In the genomic region with DNA sequence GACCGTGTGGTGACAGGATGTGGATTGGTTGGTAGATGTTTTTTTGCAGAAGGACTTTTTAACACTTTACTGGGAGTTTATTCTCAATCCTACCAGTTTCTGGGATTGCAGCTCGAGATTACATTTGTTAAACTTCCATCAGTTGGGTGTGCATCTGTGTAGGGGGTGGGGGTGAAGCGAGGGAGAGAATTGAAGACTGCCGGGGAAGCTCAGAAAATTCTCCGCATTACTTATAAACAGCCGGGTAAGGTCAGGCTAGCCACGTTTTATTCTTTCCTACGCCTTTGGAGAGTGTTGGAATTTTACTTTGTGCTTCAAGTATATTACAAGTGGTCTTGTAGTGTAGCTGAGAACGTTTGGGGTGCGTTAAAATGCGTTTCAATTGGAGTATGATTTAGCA, we compare ENCODE assay signal across 8 cellular contexts. TPM values are rescaled to one million over a fixed set of nuclear protein-coding genes. Genes with fewer than 3 reads are reported as not detected.
A peak's percentile ranks its signal among the peaks of the same experiment; 100 is the strongest.
DNase-seq lines count a peak whose midpoint lies in the region; ATAC-seq, FAIRE-seq and TF ChIP-seq lines count a peak whose summit lies in the region.

No MANE protein-coding gene starts in this region.

- H3K18ac ChIP-seq in H1 (ENCODE audit: extremely low read depth, low read length) (no peak overlapping the region), neuronal stem cell (ENCODE audit: low read length) (peak overlapping the region; percentile 84)

- H3K14ac ChIP-seq in H1 (ENCODE audit: insufficient read length) (peak overlapping the region; percentile 5), neuronal stem cell (ENCODE audit: low read length) (no peak overlapping the region)

- peaks cover 0 to 18% (median 5%) of the 10 kb centered on the region in 4 experiments; a peak in 5 of 7 replicates for H3K4me1 ChIP-seq in H1 (replicated peaks in 1 of 4; ENCODE audit: control insufficient read depth in 3 of 4, insufficient read depth in 4 of 4, low read length in 3 of 4)
- H3K4me1 ChIP-seq in neuronal stem cell (ENCODE audit: control insufficient read depth in 2 of 2, insufficient read depth in 1 of 2, low read depth in 1 of 2, low read length in 2 of 2), result peaks cover 0 to 7% of the 10 kb centered on the region in 2 donors

- no peak overlapping the region for H2BK120ac ChIP-seq in H1 (replicated peaks; ENCODE audit: low read depth, low read length)
- H2BK120ac ChIP-seq in neuronal stem cell (ENCODE audit: low read depth, low read length), result no peak overlapping the region

- WGBS in H1 (ENCODE audit: extremely low coverage in 1 of 2, insufficient coverage in 1 of 2, insufficient read length in 1 of 2, insufficient replicate concordance in 2 of 2, low coverage in 1 of 2, low lambda C conversion rate in 2 of 2, missing lambda C conversion rate in 1 of 2), 2 experiments, result 2% methylated on average over 11 of the region's 11 CpGs; no CpG with 5 or more reads in 1 of the 2 experiments
- no CpG with 5 or more reads among the region's 11 CpGs for WGBS in neuronal stem cell (ENCODE audit: extremely low coverage in 2 of 2, insufficient read length in 2 of 2, insufficient replicate concordance in 1 of 2), 2 donors

- H3K4me3 ChIP-seq in H1 (ENCODE audit: extremely low read depth in 1 of 4, insufficient read depth in 2 of 4, low read depth in 3 of 4, low read length in 4 of 4) (peak overlapping the region; percentile 82 to 93 (median 84)), neuronal stem cell (ENCODE audit: low read length in 2 of 2) (peak overlapping the region; percentile 81 to 99)

- no peak for TF ChIP-seq EP300 in H1 (IDR thresholded peaks at IDR 0.05; ENCODE audit: borderline replicate concordance in 1 of 2, low read depth in 2 of 2, low read length in 2 of 2)

- H3K79me1 ChIP-seq in H1 (ENCODE audit: low read depth, low read length) (no peaks in the 10 kb centered on the region), neuronal stem cell (ENCODE audit: low read depth, low read length) (peaks cover 2% of the 10 kb centered on the region)

- H3K27me3 ChIP-seq in H1 (replicated peaks in 1 of 4; ENCODE audit: control insufficient read depth in 3 of 4, extremely low read depth in 1 of 4, insufficient read depth in 3 of 4, low read length in 3 of 4), result peaks cover 0 to 4% (median 0%) of the 10 kb centered on the region in 4 experiments; a peak in 2 of 7 replicates
- H3K27me3 ChIP-seq in neuronal stem cell (ENCODE audit: control insufficient read depth in 3 of 3, insufficient read depth in 3 of 3, low read depth in 1 of 3, low read length in 3 of 3), result peaks cover 0 to 35% (median 0%) of the 10 kb centered on the region in 3 experiments

- TF ChIP-seq CTCF in H1 (IDR thresholded peaks at IDR 0.05; ENCODE audit: control extremely low read depth in 1 of 3, insufficient read depth in 1 of 3, low read depth in 1 of 3, low read length in 3 of 3), result no peak

- CTCF ChIA-PET in H1 (lab: Charles Lee; ENCODE audit: partially characterized antibody), result interaction anchor here (0.7 to 5.4 kb wide), 11 partner anchors 8 to 284 kb away, joined by 3 to 51 read pairs (median 5); no protein-coding TSS in a partner anchor

- H2BK15ac ChIP-seq in H1 (ENCODE audit: low read length) (no peak overlapping the region), neuronal stem cell (ENCODE audit: low read length) (no peak overlapping the region)

- peak overlapping the region; percentile 50 for H4K5ac ChIP-seq in H1 (ENCODE audit: insufficient read length, low read depth, low read length)

- H3K23me2 ChIP-seq in H1 (ENCODE audit: low read depth, low read length), result peaks cover 9% of the 10 kb centered on the region

- POLR2A ChIA-PET in H1 (lab: Charles Lee; ENCODE audit: partially characterized antibody), result interaction anchor here (0.8 to 9.5 kb wide), 8 partner anchors 8 to 179 kb away, joined by 3 to 65 read pairs (median 4); no protein-coding TSS in a partner anchor

- H2AK5ac ChIP-seq in H1 (ENCODE audit: low read depth, low read length), result no peak overlapping the region
- H2AK5ac ChIP-seq in neuronal stem cell (ENCODE audit: low read depth, low read length), result no peak overlapping the region

- H3K4me2 ChIP-seq in H1 (ENCODE audit: insufficient read depth in 1 of 2, low read depth in 2 of 2, low read length in 2 of 2) (peak overlapping the region; percentile 65 to 86), neuronal stem cell (ENCODE audit: insufficient read depth, low read length, poor library complexity, severe bottlenecking) (peak overlapping the region; percentile 61)

- ATAC-seq in GM21529 (IDR thresholded peaks at IDR 0.05; ENCODE audit: unreplicated experiment) (no peak), HG02885 (IDR thresholded peaks at IDR 0.05; ENCODE audit: poor library complexity, unreplicated experiment) (no peak)

- no peak for TF ChIP-seq POLR2A in H1 (IDR thresholded peaks at IDR 0.05; ENCODE audit: control extremely low read depth in 1 of 2, low read depth in 2 of 2, low read length in 2 of 2)

- H2AFZ ChIP-seq in H1 (ENCODE audit: low read length) (no peak overlapping the region), neuronal stem cell (ENCODE audit: low read length) (peak overlapping the region; percentile 97)

- H2BK5ac ChIP-seq in H1 (ENCODE audit: low read depth, low read length), result no peak overlapping the region
- H2BK5ac ChIP-seq in neuronal stem cell (ENCODE audit: low read length), result peak overlapping the region; percentile 93

- H4K20me1 ChIP-seq in H1 (replicated peaks in 1 of 2; ENCODE audit: control insufficient read depth in 1 of 2, insufficient read depth in 2 of 2, low read length in 2 of 2), result peaks cover 5% of the 10 kb centered on the region in 2 experiments

- H3K36me3 ChIP-seq in H1 (ENCODE audit: control insufficient read depth in 2 of 4, insufficient read depth in 4 of 4, low read length in 3 of 4) (no peaks in the 10 kb centered on the region), neuronal stem cell (replicated peaks in 1 of 2; ENCODE audit: control insufficient read depth in 2 of 2, insufficient read depth in 2 of 2, low read length in 2 of 2) (no peaks in the 10 kb centered on the region)

- H3K9me3 ChIP-seq in H1 (ENCODE audit: insufficient read depth in 2 of 2, low read depth in 1 of 2, low read length in 1 of 2), result no peaks in the 10 kb centered on the region
- no peaks in the 10 kb centered on the region for H3K9me3 ChIP-seq in neuronal stem cell (replicated peaks in 1 of 2; ENCODE audit: control insufficient read depth in 2 of 2, insufficient read depth in 1 of 2, low read depth in 1 of 2, low read length in 2 of 2)

- H3K9ac ChIP-seq in H1 (replicated peaks in 1 of 4; ENCODE audit: extremely low read depth in 1 of 4, low read depth in 3 of 4, low read length in 3 of 4) (peak overlapping the region in 3 of 4 experiments; percentile 0 to 39 (median 37); a peak in 6 of 7 replicates), neuronal stem cell (ENCODE audit: low read depth, low read length, poor library complexity) (no peak overlapping the region)

- H2BK12ac ChIP-seq in H1 (ENCODE audit: low read depth, low read length) (no peak overlapping the region), neuronal stem cell (ENCODE audit: low read length) (no peak overlapping the region)

- peak; percentile 41 for DNase-seq in DMS114 treated with DMSO at 0.1 percent for 48 hours (lab: John Stamatoyannopoulos, UW; ENCODE audit: unreplicated experiment)
- DNase-seq in NCI-H226, result peak; percentile 13
- no peak for DNase-seq in H1 (ENCODE audit: low read depth in 1 of 2, low spot score in 2 of 2)
- no peak for DNase-seq in neuronal stem cell (ENCODE audit: low spot score)
- DNase-seq in SIG-M5 (lab: John Stamatoyannopoulos, UW), result no peak
- DNase-seq in GM19238 (ENCODE audit: insufficient read length, low spot score), result no peak

- H4K8ac ChIP-seq in H1 (ENCODE audit: extremely low read depth, insufficient read depth, low read length), result no peak overlapping the region
- H4K8ac ChIP-seq in neuronal stem cell (ENCODE audit: low read depth, low read length), result no peak overlapping the region

- peaks cover 0 to 56% of the 10 kb centered on the region in 2 experiments; a peak in 3 of 4 replicates for H3K79me2 ChIP-seq in H1 (ENCODE audit: control insufficient read depth in 1 of 2, insufficient read depth in 2 of 2, low read length in 2 of 2)

- no peak overlapping the region for H2BK20ac ChIP-seq in H1 (ENCODE audit: low read length)

- H4K91ac ChIP-seq in H1 (replicated peaks; ENCODE audit: insufficient read length, low read length) (no peak overlapping the region), neuronal stem cell (ENCODE audit: low read depth, low read length, poor library complexity) (no peak overlapping the region)

- H3K27ac ChIP-seq in H1 (ENCODE audit: low read depth, low read length), result no peak overlapping the region; the same call in 1 of the 2 replicates
- peak overlapping the region; percentile 88 for H3K27ac ChIP-seq in neuronal stem cell (replicated peaks; ENCODE audit: low read length)

- no peak for FAIRE-seq in H1 (lab: Jason Lieb, UNC)

- H3K23ac ChIP-seq in H1 (ENCODE audit: insufficient read length), result no peak overlapping the region
- no peak overlapping the region for H3K23ac ChIP-seq in neuronal stem cell (ENCODE audit: low read depth, low read length, poor library complexity)

- H3K4ac ChIP-seq in H1 (replicated peaks; ENCODE audit: insufficient read length, low read depth, low read length), result peak overlapping the region; percentile 32
- H3K4ac ChIP-seq in neuronal stem cell (ENCODE audit: low read length), result no peak overlapping the region

- no peak for TF ChIP-seq RAD21 in H1 (IDR thresholded peaks at IDR 0.05 in 1 of 2, conservative IDR thresholded peaks at IDR 0.05 in 1 of 2; ENCODE audit: low read depth in 2 of 2, low read length in 2 of 2)

- peak overlapping the region; percentile 66 for H3K56ac ChIP-seq in H1 (replicated peaks; ENCODE audit: insufficient read length, low read depth, low read length)

TF ChIP-seq in H1, 55 proteins besides CTCF, POLR2A, EP300 and RAD21 (continues in another document):
- peak; percentile 2 for TF ChIP-seq ASH2L (IDR thresholded peaks at IDR 0.05; ENCODE audit: low read length)

RNA-seq across cellular contexts. Expression of gene PALS2, which starts 1.1 kb away (rescaled TPM):
- total RNA-seq in H1 (2021; fragmentation: NEBNext Ultra II Directional; extraction: Animal tissue kit (Norgen Biotek cat#: 25700)), result 84.1 and 98.3 TPM in 2 replicates
- polyA plus RNA-seq in H1 (2011; rRNA removed), result 6.1 and 10.4 TPM in 2 replicates
- polyA plus RNA-seq in H1 (2011; cell fraction: cytosol; rRNA removed), result 18.7 TPM
- 5.3 TPM for polyA plus RNA-seq in H1 (2011; cell fraction: nucleus; rRNA removed)
- 25.6 to 55.7 TPM (median 33.8 TPM) in 4 replicates for polyA plus RNA-seq in H1 (2012, experiment 1 of 2)
- 5.5 TPM for polyA plus RNA-seq in H1 (2012, experiment 2 of 2)
- 28.3 TPM for polyA plus RNA-seq in H1 (2013, experiment 1 of 2)
- 30.3 TPM for polyA plus RNA-seq in H1 (2013, experiment 2 of 2)
- 16.4 and 32.4 TPM in 2 replicates for polyA minus RNA-seq in H1 (2011; rRNA and poly(A)+ RNA removed)
- 16.7 TPM for polyA minus RNA-seq in H1 (2011; cell fraction: cytosol; rRNA and poly(A)+ RNA removed)
- polyA minus RNA-seq in H1 (2011; cell fraction: nucleus; rRNA and poly(A)+ RNA removed), result 58.0 TPM
- 12.1 TPM for polyA plus RNA-seq in neuronal stem cell (2013, experiment 1 of 2)
- polyA plus RNA-seq in neuronal stem cell (2013, experiment 2 of 2), result 13.3 TPM

Comparison
In these comparisons a context has a peak if more than half of its experiments do, and no peak if none do; other contexts are left out.
1. DNase-seq: peak in DMS114 treated with DMSO at 0.1 percent for 48 hours (single experiment) and NCI-H226 (single experiment); none in H1 (0 of 2), neuronal stem cell (single experiment), SIG-M5 (single experiment) and GM19238 (single experiment).